ENCODE assay signal across 29 cellular contexts in the genomic region with DNA sequence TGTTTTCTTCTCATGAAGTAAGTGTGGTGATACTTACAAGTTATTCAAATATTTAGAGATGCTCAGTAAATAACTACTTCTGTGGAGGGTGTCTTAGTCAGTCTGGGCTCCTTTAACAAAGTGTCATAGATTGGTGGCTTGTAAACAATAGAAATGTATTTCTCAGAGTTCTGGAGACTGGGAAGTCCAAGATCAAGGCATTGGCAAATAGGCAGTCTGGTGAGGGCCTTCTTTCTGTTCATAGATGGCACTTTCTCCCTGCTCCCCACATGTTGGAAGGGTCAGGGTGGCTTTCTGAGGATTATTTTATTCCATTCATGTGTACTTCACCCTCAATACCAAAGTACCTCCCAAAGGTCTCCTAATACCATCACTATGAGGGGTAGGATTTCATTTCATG. TPM values are rescaled to one million over a fixed set of nuclear protein-coding genes. Genes with fewer than 3 reads are reported as not detected.
DNase-seq lines count a peak whose midpoint lies in the region; ATAC-seq and TF ChIP-seq lines count a peak whose summit lies in the region.
"Had no signal": no experiment of that assay in that cellular context is flagged by ENCODE, and none has a peak within 500 bp of the region (broad histone marks: within the 10 kb centered on the region; RNA-seq: fewer than 3 reads in every experiment).

No MANE protein-coding gene starts in this region.

- peaks cover 0 to 19% of the 10 kb centered on the region in 2 donors for H3K4me1 ChIP-seq in ascending aorta
- peaks cover 3 to 7% of the 10 kb centered on the region in 2 donors for H3K4me1 ChIP-seq in naive thymus-derived CD4-positive, alpha-beta T cell (ENCODE audit: control insufficient read depth in 2 of 2, insufficient read depth in 2 of 2, low read length in 2 of 2)
- H3K4me1 ChIP-seq: Caco-2 had no signal

- intact Hi-C loops in natural killer cell (cut with micrococcal nuclease) (no loop called here), ascending aorta (cut with DNase I) (no loop called here)
- intact Hi-C loops in naive thymus-derived CD4-positive, alpha-beta T cell (cut with micrococcal nuclease) = loop anchor here in 1 of 2 donors (5.0 kb wide), 1 partner anchor 32 kb away; no protein-coding TSS in a partner anchor

- peak overlapping the region; percentile 38 to 54 for H3K27ac Mint-ChIP-seq in natural killer cell
- no peak overlapping the region for H3K27ac Mint-ChIP-seq in natural killer cell treated with Interleukin-12 subunit alpha and Interleukin-12 subunit beta and Interleukin-15 and Interleukin-18, amount 100 ng/mL, for 72 hours
- peak overlapping the region; percentile 72 for H3K27ac Mint-ChIP-seq in osteocyte (ENCODE audit: unreplicated experiment)
- peak overlapping the region in 1 of 9 donors; percentile 3 for H3K27ac Mint-ChIP-seq in naive thymus-derived CD4-positive, alpha-beta T cell
- H3K27ac Mint-ChIP-seq: activated naive CD8-positive, alpha-beta T cell treated with anti-CD3 and anti-CD28 coated beads, Interleukin-2, amount 50 U/mL, for 24 hours; stimulated activated naive CD8-positive, alpha-beta T cell treated with anti-CD3 and anti-CD28 coated beads, Interleukin-15, Interleukin-2, amounts not matched to agents 100 ng/mL and 50 ng/mL, for 24 hours had no signal

- CTCF ChIA-PET in naive thymus-derived CD4-positive, alpha-beta T cell (lab: Charles Lee) = interaction anchor here (0.6 kb wide), 1 partner anchor 148 kb away, joined by 3 read pairs; no protein-coding TSS in a partner anchor

- POLR2A ChIA-PET in naive thymus-derived CD4-positive, alpha-beta T cell (lab: Charles Lee) = interaction anchor here (1.0 kb wide), 1 partner anchor 14 kb away, joined by 4 read pairs; no protein-coding TSS in a partner anchor

- H3K9me3 ChIP-seq in ascending aorta = no peaks in the 10 kb centered on the region
- no peaks in the 10 kb centered on the region for H3K9me3 ChIP-seq in naive thymus-derived CD4-positive, alpha-beta T cell (ENCODE audit: control insufficient read depth in 2 of 3, low read length in 3 of 3)
- H3K9me3 ChIP-seq: Caco-2, esophagus muscularis mucosa, spleen had no signal

- H3K4me3 Mint-ChIP-seq in natural killer cell (no peak overlapping the region), osteocyte (ENCODE audit: unreplicated experiment) (no peak overlapping the region)
- no peak overlapping the region for H3K4me3 Mint-ChIP-seq in natural killer cell treated with Interleukin-12 subunit alpha and Interleukin-12 subunit beta and Interleukin-15 and Interleukin-18, amount 100 ng/mL, for 72 hours
- no peak overlapping the region for H3K4me3 Mint-ChIP-seq in naive thymus-derived CD4-positive, alpha-beta T cell
- H3K4me3 Mint-ChIP-seq: activated naive CD8-positive, alpha-beta T cell treated with anti-CD3 and anti-CD28 coated beads, Interleukin-2, amount 50 U/mL, for 24 hours; neural crest cell; stimulated activated naive CD8-positive, alpha-beta T cell treated with anti-CD3 and anti-CD28 coated beads, Interleukin-15, Interleukin-2, amounts not matched to agents 100 ng/mL and 50 ng/mL, for 24 hours had no signal

- H3K36me3 Mint-ChIP-seq in natural killer cell = peaks cover 1% of the 10 kb centered on the region
- H3K36me3 Mint-ChIP-seq in natural killer cell treated with Interleukin-12 subunit alpha and Interleukin-12 subunit beta and Interleukin-15 and Interleukin-18, amount 100 ng/mL, for 72 hours = no peaks in the 10 kb centered on the region
- H3K36me3 Mint-ChIP-seq in osteocyte (ENCODE audit: unreplicated experiment) = no peaks in the 10 kb centered on the region
- peaks cover 0 to 27% (median 13%) of the 10 kb centered on the region in 5 donors for H3K36me3 Mint-ChIP-seq in naive thymus-derived CD4-positive, alpha-beta T cell

- no peaks in the 10 kb centered on the region for H3K36me3 ChIP-seq in ascending aorta
- no peaks in the 10 kb centered on the region for H3K36me3 ChIP-seq in naive thymus-derived CD4-positive, alpha-beta T cell (ENCODE audit: control insufficient read depth in 2 of 3, insufficient read depth in 3 of 3, low read length in 3 of 3)
- H3K36me3 ChIP-seq: esophagus muscularis mucosa, spleen, tibial nerve had no signal

- H3K27me3 ChIP-seq in ascending aorta = no peaks in the 10 kb centered on the region
- H3K27me3 ChIP-seq in naive thymus-derived CD4-positive, alpha-beta T cell (ENCODE audit: control insufficient read depth in 2 of 2, insufficient read depth in 2 of 2, low read length in 2 of 2) = no peaks in the 10 kb centered on the region
- H3K27me3 ChIP-seq: esophagus muscularis mucosa, hepatocyte, spleen, tibial nerve had no signal

- peaks cover 16 to 25% of the 10 kb centered on the region in 2 donors for H3K4me1 Mint-ChIP-seq in natural killer cell
- H3K4me1 Mint-ChIP-seq in natural killer cell treated with Interleukin-12 subunit alpha and Interleukin-12 subunit beta and Interleukin-15 and Interleukin-18, amount 100 ng/mL, for 72 hours (ENCODE audit: low read depth in 2 of 2) = peaks cover under 1 to 14% of the 10 kb centered on the region in 2 donors
- H3K4me1 Mint-ChIP-seq in osteocyte (ENCODE audit: unreplicated experiment) = peaks cover 37% of the 10 kb centered on the region
- H3K4me1 Mint-ChIP-seq in naive thymus-derived CD4-positive, alpha-beta T cell = peaks cover 6 to 50% (median 24%) of the 10 kb centered on the region in 7 donors

- no peaks in the 10 kb centered on the region for H3K27me3 Mint-ChIP-seq in natural killer cell (ENCODE audit: low read depth in 2 of 2)
- H3K27me3 Mint-ChIP-seq in natural killer cell treated with Interleukin-12 subunit alpha and Interleukin-12 subunit beta and Interleukin-15 and Interleukin-18, amount 100 ng/mL, for 72 hours = no peaks in the 10 kb centered on the region
- H3K27me3 Mint-ChIP-seq in osteocyte (ENCODE audit: unreplicated experiment) = no peaks in the 10 kb centered on the region
- H3K27me3 Mint-ChIP-seq in naive thymus-derived CD4-positive, alpha-beta T cell = no peaks in the 10 kb centered on the region
- H3K27me3 Mint-ChIP-seq: activated naive CD8-positive, alpha-beta T cell treated with anti-CD3 and anti-CD28 coated beads, Interleukin-2, amount 50 U/mL, for 24 hours; stimulated activated naive CD8-positive, alpha-beta T cell treated with anti-CD3 and anti-CD28 coated beads, Interleukin-15, Interleukin-2, amounts not matched to agents 100 ng/mL and 50 ng/mL, for 24 hours had no signal

- no peak for TF ChIP-seq CTCF in natural killer cell (IDR thresholded peaks at IDR 0.05)
- no peak for TF ChIP-seq CTCF in ascending aorta (IDR thresholded peaks at IDR 0.05)
- TF ChIP-seq CTCF in osteocyte (IDR thresholded peaks at IDR 0.05) = no peak

- no peak for ATAC-seq in natural killer cell
- ATAC-seq in natural killer cell treated with Interleukin-12 subunit alpha and Interleukin-12 subunit beta and Interleukin-15 and Interleukin-18, amount 100 ng/mL, for 72 hours = no peak
- no peak for ATAC-seq in HG03565 (IDR thresholded peaks at IDR 0.05; ENCODE audit: unreplicated experiment)
- no peak for ATAC-seq in naive thymus-derived CD4-positive, alpha-beta T cell
- no peak for ATAC-seq in GM19467 (IDR thresholded peaks at IDR 0.05; ENCODE audit: unreplicated experiment)
- ATAC-seq: activated naive CD8-positive, alpha-beta T cell treated with anti-CD3 and anti-CD28 coated beads, Interleukin-2, amount 50 U/mL, for 24 hours; Panc1 had no signal

- H3K4me3 ChIP-seq in ascending aorta = peak overlapping the region in 1 of 2 donors; percentile 32
- H3K4me3 ChIP-seq in naive thymus-derived CD4-positive, alpha-beta T cell (ENCODE audit: low read length) = no peak overlapping the region
- H3K4me3 ChIP-seq: esophagus muscularis mucosa, hepatocyte, spleen, tibial nerve had no signal

- DNase-seq in natural killer cell = no peak
- DNase-seq in natural killer cell treated with Interleukin-12 subunit alpha and Interleukin-12 subunit beta and Interleukin-15 and Interleukin-18, amount 100 ng/mL, for 72 hours (ENCODE audit: low spot score) = no peak
- DNase-seq in ascending aorta (ENCODE audit: low spot score in 2 of 2) = no peak
- no peak for DNase-seq in osteocyte (ENCODE audit: extremely low spot score, unreplicated experiment)
- DNase-seq in NCI-H2029 treated with DMSO at 0.1 percent for 48 hours (lab: John Stamatoyannopoulos, UW) = no peak
- no peak for DNase-seq in naive thymus-derived CD4-positive, alpha-beta T cell
- DNase-seq: activated CD4-positive, alpha-beta T cell treated with anti-CD3 and anti-CD28 coated beads, Interleukin-2, amount 50 U/mL, for 48 hours; activated CD4-positive, CD25-positive, alpha-beta regulatory T cell treated with anti-CD3 and anti-CD28 coated beads, Interleukin-2, amount 50 U/mL, for 72 hours; activated naive CD8-positive, alpha-beta T cell treated with anti-CD3 and anti-CD28 coated beads, Interleukin-2, amount 50 U/mL, for 24 hours; activated T-cell treated with anti-CD3 and anti-CD28 coated beads, Interleukin-2, amount 50 U/mL, for 48 hours; Caco-2; dermis blood vessel endothelial cell; foreskin melanocyte; NCI-H2081 treated with DMSO at 0.1 percent for 48 hours; NCI-H226; SHP77; spleen; stimulated activated CD4-positive, alpha-beta T cell treated with anti-CD3 and anti-CD28 coated beads, Interleukin-2, amount 100 ng/mL, for 24 hours; T-helper 2 cell had no signal

- H3K9me3 Mint-ChIP-seq in natural killer cell (no peaks in the 10 kb centered on the region), osteocyte (ENCODE audit: unreplicated experiment) (no peaks in the 10 kb centered on the region)
- no peaks in the 10 kb centered on the region for H3K9me3 Mint-ChIP-seq in natural killer cell treated with Interleukin-12 subunit alpha and Interleukin-12 subunit beta and Interleukin-15 and Interleukin-18, amount 100 ng/mL, for 72 hours
- no peaks in the 10 kb centered on the region for H3K9me3 Mint-ChIP-seq in naive thymus-derived CD4-positive, alpha-beta T cell
- H3K9me3 Mint-ChIP-seq: activated naive CD8-positive, alpha-beta T cell treated with anti-CD3 and anti-CD28 coated beads, Interleukin-2, amount 50 U/mL, for 24 hours; neural crest cell had no signal

- peak overlapping the region; percentile 19 to 48 for H3K27ac ChIP-seq in ascending aorta
- no peak overlapping the region for H3K27ac ChIP-seq in naive thymus-derived CD4-positive, alpha-beta T cell (ENCODE audit: low read depth, low read length)
- H3K27ac ChIP-seq: C4-2B, esophagus muscularis mucosa, hepatocyte, KMS-11, spleen had no signal

RNA-seq across cellular contexts. Expression of gene RPA3, which starts 18.4 kb away (rescaled TPM):
- total RNA-seq in natural killer cell = 10 to 100 TPM; 14.2 to 25.9 (median 22.6) TPM
- 10 to 100 TPM; 64.3 to 76.7 TPM for total RNA-seq in natural killer cell treated with Interleukin-12 subunit alpha and Interleukin-12 subunit beta and Interleukin-15 and Interleukin-18, amount 100 ng/mL, for 72 hours
- 0.96 TPM for total RNA-seq in ascending aorta
- 14.8 and 16.5 TPM in 2 replicates for total RNA-seq in osteocyte
- total RNA-seq in naive thymus-derived CD4-positive, alpha-beta T cell = 10 to 100 TPM; 20.0 to 73.6 (median 26.8) TPM
- 10 to 100 TPM; 55.7 to 96.9 TPM for polyA plus RNA-seq in naive thymus-derived CD4-positive, alpha-beta T cell

RNA-seq across cellular contexts. Expression of gene UMAD1, which starts 59.4 kb away (rescaled TPM):
- 10 to 100 TPM; 12.3 to 16.5 (median 14.6) TPM for total RNA-seq in natural killer cell
- 10 to 100 TPM in 1 of 2 donors, 1 to 10 TPM in 1; 9.3 to 11.4 TPM for total RNA-seq in natural killer cell treated with Interleukin-12 subunit alpha and Interleukin-12 subunit beta and Interleukin-15 and Interleukin-18, amount 100 ng/mL, for 72 hours
- total RNA-seq in ascending aorta = 17.7 TPM
- 9.8 and 10.9 TPM in 2 replicates for total RNA-seq in osteocyte
- total RNA-seq in naive thymus-derived CD4-positive, alpha-beta T cell = 10 to 100 TPM; 11.4 to 28.5 (median 14.5) TPM
- 10 to 100 TPM; 26.7 to 28.6 TPM for polyA plus RNA-seq in naive thymus-derived CD4-positive, alpha-beta T cell

Comparison
In these comparisons a context has a peak if more than half of its experiments do, and no peak if none do; other contexts are left out.
1. H3K27ac Mint-ChIP-seq: peak in natural killer cell (2 of 2) and osteocyte (single experiment); none in natural killer cell treated with Interleukin-12 subunit alpha and Interleukin-12 subunit beta and Interleukin-15 and Interleukin-18, amount 100 ng/mL, for 72 hours (0 of 2).